8 cellular contexts compared by ENCODE assay signal in genomic region chr13:93227280-93227905, GRCh38. TPM values are rescaled to one million over a fixed set of nuclear protein-coding genes. Genes with fewer than 3 reads are reported as not detected.
DNase-seq lines count a peak whose midpoint lies in the region; ATAC-seq and TF ChIP-seq lines count a peak whose summit lies in the region.

No MANE protein-coding gene starts in this region.

- H3K4me1 ChIP-seq in PC-3 (ENCODE audit: insufficient read depth, low read length) (peaks cover 43% of the 10 kb centered on the region), osteoblast (ENCODE audit: insufficient read depth, low read length) (peaks cover 35% of the 10 kb centered on the region)

- DNase-seq in activated CD4-positive, alpha-beta T cell treated with anti-CD3 and anti-CD28 coated beads for 36 hours: peak; percentile 5
- DNase-seq in activated CD4-positive, alpha-beta T cell treated with anti-CD3 and anti-CD28 coated beads, Interleukin-2, amount 10 ng/mL, durations not matched to agents 24 days and 14 days: no peak
- DNase-seq in PC-3 (peak; percentile 43), fibroblast of peridontal ligament (ENCODE audit: extremely low read depth) (peak; percentile 56), osteoblast (ENCODE audit: insufficient read length, low spot score, missing footprints) (peak; percentile 81), NOMO-1 treated with DMSO at 0.1 percent for 48 hours (lab: John Stamatoyannopoulos, UW; ENCODE audit: unreplicated experiment) (no peak)
- no peak for DNase-seq in activated T-helper 2 cell treated with anti-CD3 and anti-CD28 coated beads, Interferon-gamma antibody, Interleukin-2, Interleukin-4, amounts not matched to agents 10 μg/mL and 5 μg/mL and 100 μg/mL, durations not matched to agents 14 hours and 24 hours and 36 hours (ENCODE audit: low spot score)

- H3K4me3 ChIP-seq in PC-3 (ENCODE audit: low read length): peak overlapping the region; percentile 88
- H3K4me3 ChIP-seq in osteoblast (ENCODE audit: insufficient read depth, low read length): peak overlapping the region; percentile 82

- H3K79me2 ChIP-seq in PC-3 (ENCODE audit: low read length) (peaks cover 28% of the 10 kb centered on the region), osteoblast (ENCODE audit: insufficient read depth, low read length) (peaks cover 34% of the 10 kb centered on the region)

- H3K36me3 ChIP-seq in PC-3 (ENCODE audit: low read depth, low read length) (no peaks in the 10 kb centered on the region), osteoblast (ENCODE audit: insufficient read depth, low read length) (no peaks in the 10 kb centered on the region)

- CTCF ChIA-PET in activated CD4-positive, alpha-beta T cell treated with anti-CD3 and anti-CD28 coated beads for 36 hours (lab: Charles Lee): no interaction called here
- CTCF ChIA-PET in PC-3 (lab: Charles Lee): interaction anchor here (1.1 kb wide), 1 partner anchor 21 kb away, joined by 3 read pairs; no protein-coding TSS in a partner anchor

- H2AFZ ChIP-seq in PC-3 (ENCODE audit: low read length) (peak overlapping the region; percentile 97), osteoblast (ENCODE audit: low read length) (peak overlapping the region; percentile 75)

- no peaks in the 10 kb centered on the region for H3K27me3 ChIP-seq in PC-3 (ENCODE audit: low read length)
- H3K27me3 ChIP-seq in osteoblast (ENCODE audit: insufficient read depth, low read length): no peaks in the 10 kb centered on the region

- no TSS peak for BruUV-seq in PC-3 (replicated peaks; lab: Mats Ljungman, UMichigan)

- no peak overlapping the region for H3K27ac Mint-ChIP-seq in activated CD4-positive, alpha-beta T cell treated with anti-CD3 and anti-CD28 coated beads for 36 hours
- H3K27ac Mint-ChIP-seq in activated CD4-positive, alpha-beta T cell treated with anti-CD3 and anti-CD28 coated beads, Interleukin-2, amount 10 ng/mL, durations not matched to agents 24 days and 14 days: no peak overlapping the region
- no peak overlapping the region for H3K27ac Mint-ChIP-seq in activated T-helper 2 cell treated with anti-CD3 and anti-CD28 coated beads, Interferon-gamma antibody, Interleukin-2, Interleukin-4, amounts not matched to agents 10 μg/mL and 5 μg/mL and 100 μg/mL, durations not matched to agents 14 hours and 24 hours and 36 hours

- no peaks in the 10 kb centered on the region for H3K9me3 Mint-ChIP-seq in activated CD4-positive, alpha-beta T cell treated with anti-CD3 and anti-CD28 coated beads for 36 hours (ENCODE audit: low read depth)
- peaks cover 5% of the 10 kb centered on the region for H3K9me3 Mint-ChIP-seq in activated CD4-positive, alpha-beta T cell treated with anti-CD3 and anti-CD28 coated beads, Interleukin-2, amount 10 ng/mL, durations not matched to agents 24 days and 14 days
- no peaks in the 10 kb centered on the region for H3K9me3 Mint-ChIP-seq in activated T-helper 2 cell treated with anti-CD3 and anti-CD28 coated beads, Interferon-gamma antibody, Interleukin-2, Interleukin-4, amounts not matched to agents 10 μg/mL and 5 μg/mL and 100 μg/mL, durations not matched to agents 14 hours and 24 hours and 36 hours

- H3F3A ChIP-seq in PC-3 (ENCODE audit: low read length, unreplicated experiment): no peaks in the 10 kb centered on the region

- no peak for TF ChIP-seq CTCF in PC-3 (conservative IDR thresholded peaks at IDR 0.05; ENCODE audit: low read depth, low read length)
- no peak for TF ChIP-seq CTCF in osteoblast (IDR thresholded peaks at IDR 0.05; ENCODE audit: extremely low read depth, low read depth, low read length)

- H3K9me3 ChIP-seq in PC-3 (ENCODE audit: low read length): no peaks in the 10 kb centered on the region
- H3K9me3 ChIP-seq in osteoblast (ENCODE audit: low read depth, low read length): no peaks in the 10 kb centered on the region

- H4K20me1 ChIP-seq in PC-3 (ENCODE audit: low read length): no peaks in the 10 kb centered on the region
- no peaks in the 10 kb centered on the region for H4K20me1 ChIP-seq in osteoblast (ENCODE audit: insufficient read depth, low read length)

- H3K27me3 Mint-ChIP-seq in activated CD4-positive, alpha-beta T cell treated with anti-CD3 and anti-CD28 coated beads for 36 hours: peaks cover 38% of the 10 kb centered on the region
- peaks cover 42% of the 10 kb centered on the region for H3K27me3 Mint-ChIP-seq in activated CD4-positive, alpha-beta T cell treated with anti-CD3 and anti-CD28 coated beads, Interleukin-2, amount 10 ng/mL, durations not matched to agents 24 days and 14 days
- H3K27me3 Mint-ChIP-seq in activated T-helper 2 cell treated with anti-CD3 and anti-CD28 coated beads, Interferon-gamma antibody, Interleukin-2, Interleukin-4, amounts not matched to agents 10 μg/mL and 5 μg/mL and 100 μg/mL, durations not matched to agents 14 hours and 24 hours and 36 hours (ENCODE audit: low read depth): peaks cover 41% of the 10 kb centered on the region

- intact Hi-C loops in activated CD4-positive, alpha-beta T cell treated with anti-CD3 and anti-CD28 coated beads for 36 hours (cut with DNase I, micrococcal nuclease): loop anchor here in 1 of 2 experiments (5.0 kb wide), 1 partner anchor 1480 kb away; no protein-coding TSS in a partner anchor
- intact Hi-C loops in activated CD4-positive, alpha-beta T cell treated with anti-CD3 and anti-CD28 coated beads, Interleukin-2, amount 10 ng/mL, durations not matched to agents 24 days and 14 days (cut with micrococcal nuclease): loop anchor here (10.0 kb wide), 1 partner anchor 1477 kb away; no protein-coding TSS in a partner anchor
- intact Hi-C loops in PC-3 (cut with micrococcal nuclease): loop anchor here (1.0 to 10.0 kb wide), 5 partner anchors 249 to 1135 kb away; no protein-coding TSS in a partner anchor
- intact Hi-C loops in activated T-helper 2 cell treated with anti-CD3 and anti-CD28 coated beads, Interferon-gamma antibody, Interleukin-2, Interleukin-4, amounts not matched to agents 10 μg/mL and 5 μg/mL and 100 μg/mL, durations not matched to agents 14 hours and 24 hours and 36 hours (cut with micrococcal nuclease): no loop called here

- H3K27ac ChIP-seq in PC-3 (ENCODE audit: low read length) (peak overlapping the region; percentile 41), osteoblast (ENCODE audit: low read depth, low read length) (peak overlapping the region; percentile 87)

- no peak for ATAC-seq in activated CD4-positive, alpha-beta T cell treated with anti-CD3 and anti-CD28 coated beads for 36 hours
- ATAC-seq in PC-3 (peak; percentile 33), HG02840 (IDR thresholded peaks at IDR 0.05; ENCODE audit: low FRiP score, unreplicated experiment) (no peak)

- H3K9me2 ChIP-seq in PC-3 (replicated peaks; ENCODE audit: low read length): no peaks in the 10 kb centered on the region

- POLR2A ChIA-PET in activated CD4-positive, alpha-beta T cell treated with anti-CD3 and anti-CD28 coated beads for 36 hours (lab: Charles Lee): no interaction called here
- POLR2A ChIA-PET in PC-3 (lab: Charles Lee; ENCODE audit: unreplicated experiment): no interaction called here

- peaks cover 1% of the 10 kb centered on the region for H3K4me1 Mint-ChIP-seq in activated CD4-positive, alpha-beta T cell treated with anti-CD3 and anti-CD28 coated beads for 36 hours
- no peaks in the 10 kb centered on the region for H3K4me1 Mint-ChIP-seq in activated CD4-positive, alpha-beta T cell treated with anti-CD3 and anti-CD28 coated beads, Interleukin-2, amount 10 ng/mL, durations not matched to agents 24 days and 14 days
- peaks cover 5% of the 10 kb centered on the region for H3K4me1 Mint-ChIP-seq in activated T-helper 2 cell treated with anti-CD3 and anti-CD28 coated beads, Interferon-gamma antibody, Interleukin-2, Interleukin-4, amounts not matched to agents 10 μg/mL and 5 μg/mL and 100 μg/mL, durations not matched to agents 14 hours and 24 hours and 36 hours (ENCODE audit: low read depth)

- peak overlapping the region; percentile 98 for H3K4me2 ChIP-seq in PC-3 (ENCODE audit: low read length)
- peak overlapping the region; percentile 84 for H3K4me2 ChIP-seq in osteoblast (ENCODE audit: insufficient read depth, low read length)

- no peak overlapping the region for H3K4me3 Mint-ChIP-seq in activated CD4-positive, alpha-beta T cell treated with anti-CD3 and anti-CD28 coated beads for 36 hours
- no peak overlapping the region for H3K4me3 Mint-ChIP-seq in activated CD4-positive, alpha-beta T cell treated with anti-CD3 and anti-CD28 coated beads, Interleukin-2, amount 10 ng/mL, durations not matched to agents 24 days and 14 days
- no peak overlapping the region for H3K4me3 Mint-ChIP-seq in activated T-helper 2 cell treated with anti-CD3 and anti-CD28 coated beads, Interferon-gamma antibody, Interleukin-2, Interleukin-4, amounts not matched to agents 10 μg/mL and 5 μg/mL and 100 μg/mL, durations not matched to agents 14 hours and 24 hours and 36 hours (ENCODE audit: low read depth)

- no peaks in the 10 kb centered on the region for H3K36me3 Mint-ChIP-seq in activated CD4-positive, alpha-beta T cell treated with anti-CD3 and anti-CD28 coated beads for 36 hours (ENCODE audit: low read depth)
- H3K36me3 Mint-ChIP-seq in activated CD4-positive, alpha-beta T cell treated with anti-CD3 and anti-CD28 coated beads, Interleukin-2, amount 10 ng/mL, durations not matched to agents 24 days and 14 days (ENCODE audit: low read depth): no peaks in the 10 kb centered on the region
- H3K36me3 Mint-ChIP-seq in activated T-helper 2 cell treated with anti-CD3 and anti-CD28 coated beads, Interferon-gamma antibody, Interleukin-2, Interleukin-4, amounts not matched to agents 10 μg/mL and 5 μg/mL and 100 μg/mL, durations not matched to agents 14 hours and 24 hours and 36 hours (ENCODE audit: low read depth): no peaks in the 10 kb centered on the region

- peak overlapping the region; percentile 71 for H3K9ac ChIP-seq in PC-3 (ENCODE audit: low read length)

RNA-seq across cellular contexts. Expression of gene GPC6, which starts 0.8 kb away (rescaled TPM):
- not detected for total RNA-seq in activated CD4-positive, alpha-beta T cell treated with anti-CD3 and anti-CD28 coated beads for 36 hours
- not detected in 2 replicates for total RNA-seq in activated CD4-positive, alpha-beta T cell treated with anti-CD3 and anti-CD28 coated beads, Interleukin-2, amount 10 ng/mL, durations not matched to agents 24 days and 14 days
- 2.9 and 3.5 TPM in 2 replicates for total RNA-seq in PC-3 (2014; rRNA removed)
- total RNA-seq in osteoblast: 77.8 and 98.1 TPM in 2 replicates
- total RNA-seq in activated T-helper 2 cell treated with anti-CD3 and anti-CD28 coated beads, Interferon-gamma antibody, Interleukin-2, Interleukin-4, amounts not matched to agents 10 μg/mL and 5 μg/mL and 100 μg/mL, durations not matched to agents 14 hours and 24 hours and 36 hours: not detected in 2 replicates

Comparison
In these comparisons a context has a peak if more than half of its experiments do, and no peak if none do; other contexts are left out.
1. DNase-seq: peak in activated CD4-positive, alpha-beta T cell treated with anti-CD3 and anti-CD28 coated beads for 36 hours (single experiment), PC-3 (single experiment), fibroblast of peridontal ligament (single experiment) and osteoblast (single experiment); none in activated CD4-positive, alpha-beta T cell treated with anti-CD3 and anti-CD28 coated beads, Interleukin-2, amount 10 ng/mL, durations not matched to agents 24 days and 14 days (single experiment), NOMO-1 treated with DMSO at 0.1 percent for 48 hours (single experiment) and activated T-helper 2 cell treated with anti-CD3 and anti-CD28 coated beads, Interferon-gamma antibody, Interleukin-2, Interleukin-4, amounts not matched to agents 10 μg/mL and 5 μg/mL and 100 μg/mL, durations not matched to agents 14 hours and 24 hours and 36 hours (single experiment).
2. RNA of gene GPC6, which starts 0.8 kb away (total RNA-seq): 77.8 to 98.1 TPM in osteoblast; 2.9 to 3.5 TPM in PC-3, not detected in activated CD4-positive, alpha-beta T cell treated with anti-CD3 and anti-CD28 coated beads for 36 hours, not detected in activated CD4-positive, alpha-beta T cell treated with anti-CD3 and anti-CD28 coated beads, Interleukin-2, amount 10 ng/mL, durations not matched to agents 24 days and 14 days and not detected in activated T-helper 2 cell treated with anti-CD3 and anti-CD28 coated beads, Interferon-gamma antibody, Interleukin-2, Interleukin-4, amounts not matched to agents 10 μg/mL and 5 μg/mL and 100 μg/mL, durations not matched to agents 14 hours and 24 hours and 36 hours; every median in the first group is over 10 times any median in the second.